In the genomic region with DNA sequence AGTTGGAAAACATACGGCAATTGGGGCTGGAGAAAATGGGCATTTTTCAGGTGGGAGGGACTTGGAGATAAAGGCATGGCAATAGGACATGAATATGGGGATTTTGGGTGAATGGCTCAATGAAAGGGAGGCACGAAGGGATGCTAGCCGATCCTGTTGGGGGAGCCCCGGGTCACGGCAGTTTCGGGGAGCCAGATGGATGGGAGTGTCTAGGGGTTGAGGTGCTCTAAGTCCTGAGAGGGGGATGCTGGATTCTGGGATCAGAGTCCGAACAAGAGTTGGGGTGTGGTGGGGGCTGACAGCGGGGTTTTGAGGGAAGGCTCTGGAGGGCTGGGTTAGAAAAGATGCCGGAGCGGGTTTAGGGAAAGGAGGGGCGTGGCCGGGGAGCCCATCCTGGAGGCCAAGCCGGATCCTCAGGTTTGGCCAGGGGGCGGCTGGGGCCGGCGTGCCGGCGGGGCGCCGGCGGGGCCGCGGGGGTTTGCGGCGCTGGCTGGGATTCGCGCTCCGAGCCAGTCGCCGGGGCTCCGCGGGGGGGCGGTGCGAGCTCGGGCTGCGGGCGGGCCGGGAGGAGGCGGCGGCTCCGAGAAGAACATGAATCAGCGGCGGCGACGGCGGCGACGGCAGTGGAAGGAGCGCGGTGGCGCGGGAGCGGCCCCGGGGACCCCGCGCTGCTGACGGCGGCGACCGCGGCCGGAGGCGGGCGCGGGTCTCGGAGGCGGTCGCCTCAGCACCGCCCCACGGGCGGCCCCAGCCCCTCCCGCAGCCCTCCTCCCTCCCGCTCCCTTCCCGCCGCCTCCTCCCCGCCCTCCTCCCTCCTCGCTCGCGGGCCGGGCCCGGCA, we compare ENCODE assay signal across 8 cellular contexts. TPM values are rescaled to one million over a fixed set of nuclear protein-coding genes. Genes with fewer than 3 reads are reported as not detected.
A peak's percentile ranks its signal among the peaks of the same experiment; 100 is the strongest.
DNase-seq lines count a peak whose midpoint lies in the region; ATAC-seq and TF ChIP-seq lines count a peak whose summit lies in the region.

A gene (plus strand): TSS at position 813 of the 839 bp plus-strand sequence. CDS start 46 bp downstream, outside the sequence.

- ATAC-seq in GM21529 (IDR thresholded peaks at IDR 0.05; ENCODE audit: unreplicated experiment) (peak; percentile 48), HG02759 (IDR thresholded peaks at IDR 0.05; ENCODE audit: unreplicated experiment) (no peak)

- H3K4me1 ChIP-seq in SJSA1 (replicated peaks): peaks cover 36% of the 10 kb centered on the region
- peaks cover 25% of the 10 kb centered on the region for H3K4me1 ChIP-seq in osteoblast (ENCODE audit: insufficient read depth, low read length)
- H3K4me1 ChIP-seq in suprapubic skin: peaks cover 48% of the 10 kb centered on the region

- peaks cover 13% of the 10 kb centered on the region for H3K4me1 Mint-ChIP-seq in glutamatergic neuron (ENCODE audit: low read depth, unreplicated experiment)

- H3K27ac ChIP-seq in SJSA1 (peak within 1 kb of the TSS; percentile 9; the same call in 1 of the 2 replicates), osteoblast (ENCODE audit: low read depth, low read length) (no peak within 1 kb of the TSS), suprapubic skin (peak within 1 kb of the TSS; percentile 72)

- peaks cover 3% of the 10 kb centered on the region for H4K20me1 ChIP-seq in osteoblast (ENCODE audit: insufficient read depth, low read length)

- peaks cover 6% of the 10 kb centered on the region for H3K9me3 Mint-ChIP-seq in glutamatergic neuron (ENCODE audit: unreplicated experiment)

- TF ChIP-seq EP300 in suprapubic skin (IDR thresholded peaks at IDR 0.05): no peak

- peak within 1 kb of the TSS; percentile 82 for H3K4me3 Mint-ChIP-seq in glutamatergic neuron (ENCODE audit: unreplicated experiment)

- H3K27me3 Mint-ChIP-seq in glutamatergic neuron (ENCODE audit: unreplicated experiment): peaks cover 12% of the 10 kb centered on the region

- no peak for TF ChIP-seq CTCF in glutamatergic neuron (IDR thresholded peaks at IDR 0.05; ENCODE audit: partially characterized antibody, unreplicated experiment)
- TF ChIP-seq CTCF in osteoblast (IDR thresholded peaks at IDR 0.05; ENCODE audit: extremely low read depth, low read depth, low read length): no peak
- no peak for TF ChIP-seq CTCF in suprapubic skin (IDR thresholded peaks at IDR 0.05)

- DNase-seq in AG08396 (ENCODE audit: low spot score) (peak; percentile 90), SJSA1 (ENCODE audit: low read depth in 1 of 2, low spot score in 2 of 2) (peak in 1 of 2 experiments; percentile 70), glutamatergic neuron (peak; percentile 66), osteoblast (ENCODE audit: insufficient read length, low spot score, missing footprints) (peak; percentile 99), suprapubic skin (ENCODE audit: low spot score in 2 of 2) (no peak)
- peak; percentile 81 for DNase-seq in activated naive CD4-positive, alpha-beta T cell treated with anti-CD3 and anti-CD28 coated beads, Interleukin-2, amount 50 U/mL, for 16 hours

- H3K4me3 ChIP-seq in SJSA1: peak within 1 kb of the TSS; percentile 83
- H3K4me3 ChIP-seq in osteoblast (ENCODE audit: insufficient read depth, low read length): peak within 1 kb of the TSS; percentile 72
- peak within 1 kb of the TSS; percentile 73 for H3K4me3 ChIP-seq in suprapubic skin

- H3K4me2 ChIP-seq in osteoblast (ENCODE audit: insufficient read depth, low read length): peak within 1 kb of the TSS; percentile 92

- no peaks in the 10 kb centered on the region for H3K27me3 ChIP-seq in SJSA1 (replicated peaks)
- H3K27me3 ChIP-seq in osteoblast (ENCODE audit: insufficient read depth, low read length): no peaks in the 10 kb centered on the region
- no peaks in the 10 kb centered on the region for H3K27me3 ChIP-seq in suprapubic skin

- H3K79me2 ChIP-seq in osteoblast (ENCODE audit: insufficient read depth, low read length): no peaks in the 10 kb centered on the region

- H3K36me3 Mint-ChIP-seq in glutamatergic neuron (ENCODE audit: unreplicated experiment): no peaks in the 10 kb centered on the region

- H3K9me3 ChIP-seq in SJSA1 (replicated peaks): no peaks in the 10 kb centered on the region
- no peaks in the 10 kb centered on the region for H3K9me3 ChIP-seq in osteoblast (ENCODE audit: low read depth, low read length)
- H3K9me3 ChIP-seq in suprapubic skin: no peaks in the 10 kb centered on the region

- H2AFZ ChIP-seq in osteoblast (ENCODE audit: low read length): peak within 1 kb of the TSS; percentile 82

- WGBS in suprapubic skin: 2% methylated on average over 14 of the region's 81 CpGs

- peak within 1 kb of the TSS; percentile 64 for H3K27ac Mint-ChIP-seq in glutamatergic neuron (ENCODE audit: unreplicated experiment)

- H3K36me3 ChIP-seq in SJSA1: peaks cover 20% of the 10 kb centered on the region
- H3K36me3 ChIP-seq in osteoblast (ENCODE audit: insufficient read depth, low read length): no peaks in the 10 kb centered on the region
- H3K36me3 ChIP-seq in suprapubic skin: peaks cover 4% of the 10 kb centered on the region

- no peak for TF ChIP-seq POLR2A in suprapubic skin (IDR thresholded peaks at IDR 0.05)

RNA-seq across cellular contexts. Expression of the gene that starts here (rescaled TPM):
- 8.9 and 17.2 TPM in 2 replicates for total RNA-seq in SJSA1 (2014; rRNA removed; shearing (Covaris generic))
- total RNA-seq in glutamatergic neuron (ENCODE audit: unreplicated experiment) (5.1 TPM), osteoblast (6.2 and 6.8 TPM in 2 replicates), suprapubic skin (10 to 100 TPM; 19.2 to 39.4 (median 39.0) TPM)

Comparison
In these comparisons a context has a peak if more than half of its experiments do, and no peak if none do; other contexts are left out.
1. DNase-seq: peak in AG08396 (single experiment), activated naive CD4-positive, alpha-beta T cell treated with anti-CD3 and anti-CD28 coated beads, Interleukin-2, amount 50 U/mL, for 16 hours (single experiment), glutamatergic neuron (single experiment) and osteoblast (single experiment); none in suprapubic skin (0 of 2).
2. Peak in every context shown above with its lines, with median percentiles within 50 percentile points of each other: H3K4me3 ChIP-seq.